Comparison of ENCODE assay signal across 16 cellular contexts in genomic region chr1:163820190-163820589, GRCh38.
DNase-seq lines count a peak whose midpoint lies in the region; ATAC-seq and TF ChIP-seq lines count a peak whose summit lies in the region.
"Had no signal": no experiment of that assay in that cellular context is flagged by ENCODE, and none has a peak within 500 bp of the region (broad histone marks: within the 10 kb centered on the region; RNA-seq: fewer than 3 reads in every experiment).

No MANE protein-coding gene starts in this region.

- H3K27me3 ChIP-seq in A673 (replicated peaks; ENCODE audit: insufficient read depth, low read depth, low read length, poor library complexity): no peaks in the 10 kb centered on the region
- no peaks in the 10 kb centered on the region for H3K27me3 ChIP-seq in H7 (ENCODE audit: control insufficient read depth, insufficient read depth, low read length)

- no peaks in the 10 kb centered on the region for H3K9me3 Mint-ChIP-seq in MCF 10A (ENCODE audit: unreplicated experiment)
- H3K9me3 Mint-ChIP-seq: GM23338 had no signal

- intact Hi-C loops in A673 (cut with micrococcal nuclease; ENCODE audit: unreplicated experiment) (loop anchor here (5.0 kb wide), 1 partner anchor 283 kb away; no protein-coding TSS in a partner anchor), MCF 10A (cut with micrococcal nuclease) (loop anchor here (1.0 to 10.0 kb wide), 3 partner anchors 265 to 1253 kb away; no protein-coding TSS in a partner anchor)

- DNase-seq in A673 (ENCODE audit: low spot score) (peak; percentile 26), NCI-H446 treated with DMSO at 0.1 percent for 48 hours (lab: John Stamatoyannopoulos, UW) (peak; percentile 72), astrocyte of the hippocampus (ENCODE audit: low read depth, low spot score) (peak; percentile 43), A172 (ENCODE audit: low spot score) (no peak), H7 (no peak), MCF 10A (ENCODE audit: unreplicated experiment) (no peak)
- DNase-seq: C1 segment of cervical spinal cord, DMS153, NCI-H187, SHP77, T-helper 1 cell had no signal

- H3K36me3 ChIP-seq in A673 (ENCODE audit: insufficient read depth, low read length, poor library complexity, severe bottlenecking) (no peaks in the 10 kb centered on the region), H7 (replicated peaks; ENCODE audit: control insufficient read depth, insufficient read depth, low read length) (no peaks in the 10 kb centered on the region)

- TF ChIP-seq CTCF in A673 (conservative IDR thresholded peaks at IDR 0.05; ENCODE audit: low read depth, low read length): no peak
- TF ChIP-seq CTCF in MCF 10A (IDR thresholded peaks at IDR 0.05; ENCODE audit: unreplicated experiment): no peak

- H3K4me1 ChIP-seq in A673 (ENCODE audit: insufficient read depth, low read length, poor library complexity, severe bottlenecking): peaks cover 12% of the 10 kb centered on the region
- H3K4me1 ChIP-seq: A549 had no signal

- BruUV-seq in A673 (replicated peaks; lab: Mats Ljungman, UMichigan) (no TSS peak), MCF 10A (replicated peaks; lab: Mats Ljungman, UMichigan) (no TSS peak)

- no peaks in the 10 kb centered on the region for H3K9me3 ChIP-seq in A673 (ENCODE audit: low read depth, low read length, poor library complexity, severe bottlenecking)
- H3K9me3 ChIP-seq: A549 had no signal

- H3K4me1 Mint-ChIP-seq in MCF 10A (ENCODE audit: insufficient read depth, unreplicated experiment): peaks cover 8% of the 10 kb centered on the region
- H3K4me1 Mint-ChIP-seq: GM23338 had no signal

- no peak overlapping the region for H3K4me3 Mint-ChIP-seq in MCF 10A (ENCODE audit: unreplicated experiment)
- H3K4me3 Mint-ChIP-seq: GM23338 had no signal

- no peak overlapping the region for H3K4me3 ChIP-seq in A673 (ENCODE audit: low read depth, low read length, poor library complexity, severe bottlenecking)
- no peak overlapping the region for H3K4me3 ChIP-seq in H7 (ENCODE audit: insufficient read depth, low read depth, low read length)
- H3K4me3 ChIP-seq: A549, GM23338 had no signal

- no peak overlapping the region for H3K27ac ChIP-seq in A673 (ENCODE audit: low read depth, low read length, poor library complexity, severe bottlenecking)
- H3K27ac ChIP-seq: A549 had no signal

- no peaks in the 10 kb centered on the region for H3K27me3 Mint-ChIP-seq in MCF 10A (ENCODE audit: insufficient read depth, unreplicated experiment)

- no peak overlapping the region for H3K27ac Mint-ChIP-seq in MCF 10A (ENCODE audit: low read depth, unreplicated experiment)
- H3K27ac Mint-ChIP-seq: GM23338 had no signal

- ATAC-seq in HG02759 (IDR thresholded peaks at IDR 0.05; ENCODE audit: unreplicated experiment) (peak; percentile 52), GM21717 (IDR thresholded peaks at IDR 0.05; ENCODE audit: unreplicated experiment) (no peak)
- ATAC-seq: A549, GM23338, SK-N-SH treated with all-trans-retinoic acid at 6 μM for 48 hours had no signal

- H3K36me3 Mint-ChIP-seq in MCF 10A (ENCODE audit: insufficient read depth, unreplicated experiment): no peaks in the 10 kb centered on the region

- POLR2A ChIA-PET in A673 (lab: Charles Lee; ENCODE audit: low non-redundant PET) (no interaction called here), MCF 10A (lab: Yijun Ruan, JAX) (interaction anchor here (0.6 to 0.9 kb wide), 3 partner anchors 23 to 738 kb away, joined by 3 to 4 read pairs (median 4); no protein-coding TSS in a partner anchor)

- CTCF ChIA-PET in A673 (lab: Charles Lee): interaction anchor here (0.7 kb wide), 1 partner anchor 740 kb away, joined by 3 read pairs; no protein-coding TSS in a partner anchor
- CTCF ChIA-PET in MCF 10A (lab: Yijun Ruan, JAX): interaction anchor here (0.6 to 1.8 kb wide), 21 partner anchors 9 to 1261 kb away, joined by 3 to 18 read pairs (median 3); no protein-coding TSS in a partner anchor

Comparison
In these comparisons a context has a peak if more than half of its experiments do, and no peak if none do; other contexts are left out.
1. DNase-seq: peak in A673 (single experiment), NCI-H446 treated with DMSO at 0.1 percent for 48 hours (single experiment) and astrocyte of the hippocampus (single experiment); none in A172 (single experiment), H7 (single experiment) and MCF 10A (single experiment).